Comparison of ENCODE assay signal across 13 cellular contexts in the genomic region with DNA sequence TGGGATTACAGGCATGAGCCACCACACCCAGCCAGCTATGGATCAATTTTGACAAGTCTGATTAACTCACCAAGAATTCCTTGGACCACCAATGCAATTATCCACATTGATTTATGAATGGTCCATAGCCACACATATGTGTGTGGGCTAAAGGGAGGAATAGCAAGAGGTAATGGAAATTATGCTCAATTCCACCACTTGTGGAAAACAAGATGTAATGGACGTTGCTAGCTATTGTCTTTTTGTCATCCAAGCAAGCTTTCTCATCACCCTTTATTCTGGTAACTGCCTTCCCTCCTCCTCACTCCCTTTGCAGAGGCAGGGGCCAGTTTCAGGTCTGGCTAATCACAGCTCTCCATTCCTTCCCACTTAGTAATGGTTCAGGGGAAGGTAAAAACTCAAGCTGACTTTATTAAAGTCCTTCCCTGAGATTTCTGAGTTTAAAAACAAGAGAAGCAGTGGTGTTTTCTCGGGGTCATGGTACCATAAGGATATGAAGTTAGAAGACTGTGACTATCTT. TPM values are rescaled to one million over a fixed set of nuclear protein-coding genes. Genes with fewer than 3 reads are reported as not detected.
DNase-seq lines count a peak whose midpoint lies in the region; ATAC-seq and TF ChIP-seq lines count a peak whose summit lies in the region.
"Had no signal": no experiment of that assay in that cellular context is flagged by ENCODE, and none has a peak within 500 bp of the region (broad histone marks: within the 10 kb centered on the region; RNA-seq: fewer than 3 reads in every experiment).

No MANE protein-coding gene starts in this region.

- peak overlapping the region; percentile 18 for H3K27ac Mint-ChIP-seq in mesothelial cell of epicardium
- H3K27ac Mint-ChIP-seq in stimulated activated memory B cell treated with anti-CD40 and anti-IgM and Interleukin-4, amounts not matched to agents 10 μg/mL and 1 μg/mL and 100 μg/mL, for 72 hours, result no peak overlapping the region
- H3K27ac Mint-ChIP-seq: IgD-negative memory B cell had no signal

- H3K27ac ChIP-seq in IMR-90 (ENCODE audit: insufficient read depth, low read length) (no peak overlapping the region), adrenal gland (no peak overlapping the region)
- H3K27ac ChIP-seq: C4-2B had no signal

- in situ Hi-C loops in IMR-90 (cut with MboI; ENCODE audit: low sequenced_read_pairs), result loop anchor here (10.0 kb wide), 1 partner anchor 478 kb away; no protein-coding TSS in a partner anchor

- TF ChIP-seq CTCF in IMR-90 (conservative IDR thresholded peaks at IDR 0.05; ENCODE audit: low read depth, low read length) (no peak), fibroblast of mammary gland (conservative IDR thresholded peaks at IDR 0.05; ENCODE audit: control insufficient read depth, insufficient read depth, low read depth, low read length) (no peak), mesothelial cell of epicardium (IDR thresholded peaks at IDR 0.05; ENCODE audit: unreplicated experiment) (no peak), adrenal gland (IDR thresholded peaks at IDR 0.05) (no peak)

- H3K27me3 ChIP-seq in IMR-90 (ENCODE audit: control insufficient read depth, insufficient read depth, low read length), result peaks cover 6% of the 10 kb centered on the region; the same call in 1 of the 2 replicates
- no peaks in the 10 kb centered on the region for H3K27me3 ChIP-seq in adrenal gland
- H3K27me3 ChIP-seq: BE2C had no signal

- H4K8ac ChIP-seq in IMR-90 (ENCODE audit: low read depth in 2 of 2, low read length in 2 of 2), result no peak overlapping the region

- TF ChIP-seq POLR2A in IMR-90 (IDR thresholded peaks at IDR 0.05; ENCODE audit: low read depth, low read length) (no peak), adrenal gland (IDR thresholded peaks at IDR 0.05) (no peak)

- H3K18ac ChIP-seq in IMR-90 (ENCODE audit: low read depth, low read length), result no peak overlapping the region

- POLR2A ChIA-PET in IMR-90 (lab: Charles Lee; ENCODE audit: unreplicated experiment), result no interaction called here

- no peak overlapping the region for H2BK120ac ChIP-seq in IMR-90 (ENCODE audit: low read depth, low read length)

- no peak overlapping the region for H3K14ac ChIP-seq in IMR-90 (replicated peaks; ENCODE audit: low read depth, low read length)

- H3K4me3 ChIP-seq in IMR-90 (ENCODE audit: insufficient read depth, low read depth, low read length) (no peak overlapping the region), fibroblast of mammary gland (ENCODE audit: control insufficient read depth, low read depth, low read length) (no peak overlapping the region), adrenal gland (no peak overlapping the region)

- no peak overlapping the region for H2BK20ac ChIP-seq in IMR-90 (ENCODE audit: low read depth, low read length)

- DNase-seq in EL, result peak; percentile 14
- DNase-seq in IMR-90, result peak; percentile 8
- peak; percentile 43 for DNase-seq in fibroblast of mammary gland (ENCODE audit: low read depth)
- no peak for DNase-seq in mesothelial cell of epicardium (ENCODE audit: low spot score in 2 of 2, unreplicated experiment in 2 of 2)
- DNase-seq in cerebellar nuclear complex (lab: John Stamatoyannopoulos, UW), result no peak
- DNase-seq in Kasumi-1 (lab: John Stamatoyannopoulos, UW), result no peak
- DNase-seq in adrenal gland, result no peak
- DNase-seq: BE2C, DMS79 had no signal

- no peak overlapping the region for H2AK9ac ChIP-seq in IMR-90 (replicated peaks; ENCODE audit: low read depth, low read length, poor library complexity)

- no peak overlapping the region for H3K4me2 ChIP-seq in IMR-90 (ENCODE audit: low read depth, low read length)

- H4K20me1 ChIP-seq in IMR-90 (ENCODE audit: insufficient read depth, low read length), result no peaks in the 10 kb centered on the region

- no peak for TF ChIP-seq RAD21 in IMR-90 (IDR thresholded peaks at IDR 0.05; ENCODE audit: low read length)

- CTCF ChIA-PET in IMR-90 (lab: Yijun Ruan, JAX), result interaction anchor here (0.7 to 1.2 kb wide), 3 partner anchors 16 to 480 kb away, joined by 3 to 4 read pairs (median 3); no protein-coding TSS in a partner anchor

- dilution Hi-C loops in IMR-90 (cut with HindIII; ENCODE audit: low sequenced_read_pairs, unreplicated experiment), result no loop called here

- H3K9me3 Mint-ChIP-seq in mesothelial cell of epicardium, result no peaks in the 10 kb centered on the region
- no peaks in the 10 kb centered on the region for H3K9me3 Mint-ChIP-seq in stimulated activated memory B cell treated with anti-CD40 and anti-IgM and Interleukin-4, amounts not matched to agents 10 μg/mL and 1 μg/mL and 100 μg/mL, for 72 hours
- H3K9me3 Mint-ChIP-seq: CD4-positive, alpha-beta memory T cell; IgD-negative memory B cell had no signal

- no peaks in the 10 kb centered on the region for H3K27me3 Mint-ChIP-seq in mesothelial cell of epicardium (ENCODE audit: low read depth)
- peaks cover 18% of the 10 kb centered on the region for H3K27me3 Mint-ChIP-seq in stimulated activated memory B cell treated with anti-CD40 and anti-IgM and Interleukin-4, amounts not matched to agents 10 μg/mL and 1 μg/mL and 100 μg/mL, for 72 hours

- no peak overlapping the region for H4K91ac ChIP-seq in IMR-90 (ENCODE audit: insufficient read depth, low read depth, low read length)

- no peaks in the 10 kb centered on the region for H3K9me1 ChIP-seq in IMR-90 (ENCODE audit: insufficient read depth, low read length)

- H2BK5ac ChIP-seq in IMR-90 (ENCODE audit: low read depth, low read length, poor library complexity, severe bottlenecking), result no peak overlapping the region

- H3K4me1 Mint-ChIP-seq in mesothelial cell of epicardium, result peaks cover 19% of the 10 kb centered on the region
- peaks cover 7% of the 10 kb centered on the region for H3K4me1 Mint-ChIP-seq in stimulated activated memory B cell treated with anti-CD40 and anti-IgM and Interleukin-4, amounts not matched to agents 10 μg/mL and 1 μg/mL and 100 μg/mL, for 72 hours

- H3K36me3 ChIP-seq in IMR-90 (ENCODE audit: control insufficient read depth, insufficient read depth, low read length) (no peaks in the 10 kb centered on the region), adrenal gland (replicated peaks in 1 of 2) (no peaks in the 10 kb centered on the region)
- H3K36me3 ChIP-seq: BE2C had no signal

- intact Hi-C loops in IMR-90 (cut with micrococcal nuclease), result loop anchor here (5.0 kb wide), 2 partner anchors 50 to 480 kb away; no protein-coding TSS in a partner anchor
- intact Hi-C loops in adrenal gland (cut with DNase I), result no loop called here

- no peak overlapping the region for H2BK15ac ChIP-seq in IMR-90 (ENCODE audit: low read depth, low read length)

- no peak overlapping the region for H2AFZ ChIP-seq in IMR-90 (replicated peaks; ENCODE audit: low read length, poor library complexity)

- 0 out of 2 replicates have a peak, but pooled peaks cover 1% of the 10 kb centered on the region for H3K4me1 ChIP-seq in IMR-90 (ENCODE audit: control insufficient read depth, insufficient read depth, low read length)
- H3K4me1 ChIP-seq in adrenal gland (replicated peaks in 1 of 2), result peaks cover 0 to 11% of the 10 kb centered on the region in 2 donors
- H3K4me1 ChIP-seq: BE2C had no signal

- H4K5ac ChIP-seq in IMR-90 (ENCODE audit: low read depth, low read length), result no peak overlapping the region

- ATAC-seq in IMR-90 (ENCODE audit: low read depth), result no peak
- no peak for ATAC-seq in stimulated activated memory B cell treated with anti-CD40 and anti-IgM and Interleukin-4, amounts not matched to agents 10 μg/mL and 1 μg/mL and 100 μg/mL, for 72 hours

- H3K23ac ChIP-seq in IMR-90 (ENCODE audit: low read depth, low read length), result no peak overlapping the region

- H3K56ac ChIP-seq in IMR-90 (ENCODE audit: extremely low read depth, insufficient read depth, low read length), result no peak overlapping the region

- H3K4me3 Mint-ChIP-seq in mesothelial cell of epicardium, result no peak overlapping the region
- H3K4me3 Mint-ChIP-seq in stimulated activated memory B cell treated with anti-CD40 and anti-IgM and Interleukin-4, amounts not matched to agents 10 μg/mL and 1 μg/mL and 100 μg/mL, for 72 hours, result no peak overlapping the region
- H3K4me3 Mint-ChIP-seq: CD4-positive, alpha-beta memory T cell; IgD-negative memory B cell had no signal

- H2AK5ac ChIP-seq in IMR-90 (ENCODE audit: low read depth, low read length), result no peak overlapping the region

- H3K79me1 ChIP-seq in IMR-90 (ENCODE audit: low read depth in 1 of 2, low read length in 2 of 2), result no peaks in the 10 kb centered on the region

- H3K36me3 Mint-ChIP-seq in mesothelial cell of epicardium, result no peaks in the 10 kb centered on the region
- no peaks in the 10 kb centered on the region for H3K36me3 Mint-ChIP-seq in stimulated activated memory B cell treated with anti-CD40 and anti-IgM and Interleukin-4, amounts not matched to agents 10 μg/mL and 1 μg/mL and 100 μg/mL, for 72 hours
- H3K36me3 Mint-ChIP-seq: CD4-positive, alpha-beta memory T cell had no signal

- BruUV-seq in IMR-90 (replicated peaks; lab: Mats Ljungman, UMichigan), result no TSS peak

- no peak overlapping the region for H3K4ac ChIP-seq in IMR-90 (ENCODE audit: low read depth, low read length)

- no CpG with 5 or more reads among the region's 2 CpGs for WGBS in IMR-90 (ENCODE audit: extremely low coverage in 2 of 2, insufficient read length in 1 of 2), 2 experiments
- WGBS in adrenal gland, 4 donors, result 75 to 88% (median 82%) methylated on average over 2 of the region's 2 CpGs

- no peak overlapping the region for H3K9ac ChIP-seq in IMR-90 (ENCODE audit: low read depth, low read length)

- H3K9me3 ChIP-seq in IMR-90 (ENCODE audit: control insufficient read depth, insufficient read depth, low read length) (no peaks in the 10 kb centered on the region), adrenal gland (replicated peaks in 1 of 3) (no peaks in the 10 kb centered on the region)
- H3K9me3 ChIP-seq: BE2C had no signal

TF ChIP-seq in IMR-90, 13 proteins besides CTCF, POLR2A, EP300 and RAD21 (continues in another document):
- TF ChIP-seq, protein P1, sequence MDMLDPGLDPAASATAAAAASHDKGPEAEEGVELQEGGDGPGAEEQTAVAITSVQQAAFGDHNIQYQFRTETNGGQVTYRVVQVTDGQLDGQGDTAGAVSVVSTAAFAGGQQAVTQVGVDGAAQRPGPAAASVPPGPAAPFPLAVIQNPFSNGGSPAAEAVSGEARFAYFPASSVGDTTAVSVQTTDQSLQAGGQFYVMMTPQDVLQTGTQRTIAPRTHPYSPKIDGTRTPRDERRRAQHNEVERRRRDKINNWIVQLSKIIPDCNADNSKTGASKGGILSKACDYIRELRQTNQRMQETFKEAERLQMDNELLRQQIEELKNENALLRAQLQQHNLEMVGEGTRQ (IDR thresholded peaks at IDR 0.05; ENCODE audit: low read depth, low read length), result no peak
- no peak for TF ChIP-seq MAFK (IDR thresholded peaks at IDR 0.05; ENCODE audit: low read depth, low read length)
- no peak for TF ChIP-seq FOS (IDR thresholded peaks at IDR 0.05; ENCODE audit: low read depth, low read length)
- no peak for TF ChIP-seq CEBPB (IDR thresholded peaks at IDR 0.05; ENCODE audit: low read depth, low read length)

RNA-seq across cellular contexts. Expression of a gene that starts 24.7 kb away (rescaled TPM):
- total RNA-seq in IMR-90 (2012; rRNA removed) (37.5 and 37.8 TPM in 2 replicates), mesothelial cell of epicardium (49.0 to 51.7 TPM (median 50.6 TPM) in 3 replicates), adrenal gland (10 to 100 TPM; 16.2 to 45.0 (median 30.1) TPM)
- polyA plus RNA-seq in IMR-90 (2012; rRNA removed) (11.0 and 12.3 TPM in 2 replicates), adrenal gland (10 to 100 TPM in 1 of 3 donors, 1 to 10 TPM in 2; 8.0 to 33.4 (median 8.2) TPM)
- polyA plus RNA-seq in IMR-90 (2012; cell fraction: cytosol; rRNA removed), result 3.6 and 8.0 TPM in 2 replicates
- 8.8 and 34.1 TPM in 2 replicates for polyA plus RNA-seq in IMR-90 (2012; cell fraction: nucleus; rRNA removed; ENCODE audit: low replicate concordance)

Comparison
In these comparisons a context has a peak if more than half of its experiments do, and no peak if none do; other contexts are left out.
1. DNase-seq: peak in EL (single experiment), IMR-90 (single experiment) and fibroblast of mammary gland (single experiment); none in mesothelial cell of epicardium (0 of 2), cerebellar nuclear complex (0 of 2), Kasumi-1 (0 of 2) and adrenal gland (0 of 7).